ENCODE assay signal across 8 cellular contexts in the genomic region with DNA sequence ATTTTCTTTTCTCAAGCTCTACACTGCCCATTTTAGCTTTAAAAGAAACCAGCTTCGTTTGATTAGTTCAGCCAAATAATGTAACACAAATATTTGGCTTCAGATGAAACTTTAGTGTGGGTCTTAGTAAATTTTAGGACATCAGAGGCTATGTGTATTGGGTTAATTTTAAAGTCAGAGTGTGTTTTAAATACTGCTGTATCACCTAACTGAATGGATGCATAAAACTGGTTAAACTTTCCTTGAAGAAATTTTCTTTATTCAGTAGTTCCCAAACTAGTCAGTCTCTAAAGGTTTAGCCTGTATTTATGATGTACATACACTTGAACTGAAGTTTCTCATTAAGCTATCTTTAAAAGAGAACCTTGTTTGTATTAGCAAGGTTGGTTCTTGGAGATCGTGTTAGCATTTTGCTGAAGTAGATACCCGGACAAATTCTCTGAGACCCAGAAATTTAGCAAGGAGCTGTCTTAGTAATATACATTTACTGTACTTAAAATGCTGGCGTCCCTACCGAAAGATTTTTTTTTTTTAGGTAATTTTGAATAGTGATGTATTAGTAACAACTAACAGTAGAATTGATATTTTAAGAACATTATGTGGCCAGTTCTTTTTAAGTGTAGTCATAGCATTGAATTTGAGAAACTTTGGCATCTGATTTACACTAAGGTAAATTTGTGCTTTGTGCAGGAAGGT. TPM values are rescaled to one million over a fixed set of nuclear protein-coding genes. Genes with fewer than 3 reads are reported as not detected.
A peak's percentile ranks its signal among the peaks of the same experiment; 100 is the strongest.
DNase-seq lines count a peak whose midpoint lies in the region; ATAC-seq and TF ChIP-seq lines count a peak whose summit lies in the region.

No MANE protein-coding gene starts in this region.

- H3K4me3 ChIP-seq in BJ (ENCODE audit: low read depth, low read length), result peak overlapping the region; percentile 86
- H3K4me3 ChIP-seq in MG63, result peak overlapping the region; percentile 77
- H3K4me3 ChIP-seq in choroid plexus epithelial cell (ENCODE audit: low read depth, low read length), result peak overlapping the region; percentile 68

- peaks cover 47 to 61% of the 10 kb centered on the region in 2 donors for H3K4me1 Mint-ChIP-seq in natural killer cell

- CTCF ChIA-PET in BJ (lab: Yijun Ruan, JAX), result interaction anchor here (0.7 to 1.8 kb wide), 4 partner anchors 10 to 797 kb away, joined by 3 to 6 read pairs (median 4); no protein-coding TSS in a partner anchor

- no peak for ATAC-seq in natural killer cell

- H3K9me3 ChIP-seq in MG63, result no peaks in the 10 kb centered on the region

- intact Hi-C loops in natural killer cell (cut with micrococcal nuclease), result loop anchor here (5.0 kb wide), 3 partner anchors 852 to 1397 kb away; partner anchors contain the start of genes ATR and U2SURP

- no peaks in the 10 kb centered on the region for H3K36me3 Mint-ChIP-seq in natural killer cell

- POLR2A ChIA-PET in BJ (lab: Charles Lee), result no interaction called here

- H3K27me3 ChIP-seq in BJ (ENCODE audit: control insufficient read depth, insufficient read depth, low read length) (no peaks in the 10 kb centered on the region), MG63 (no peaks in the 10 kb centered on the region)

- H3K27ac Mint-ChIP-seq in natural killer cell, result peak overlapping the region; percentile 82 to 94

- no peaks in the 10 kb centered on the region for H3K27me3 Mint-ChIP-seq in natural killer cell (ENCODE audit: low read depth in 2 of 2)

- peak overlapping the region; percentile 89 for H3K4me3 Mint-ChIP-seq in natural killer cell

- H3K36me3 ChIP-seq in BJ (ENCODE audit: control insufficient read depth, insufficient read depth, low read length) (no peaks in the 10 kb centered on the region), MG63 (no peaks in the 10 kb centered on the region)

- DNase-seq in BJ (ENCODE audit: low read depth) (no peak), MG63 (no peak), choroid plexus epithelial cell (ENCODE audit: low read depth) (no peak), natural killer cell (no peak), NCI-H1694 treated with DMSO at 0.1 percent for 48 hours (lab: John Stamatoyannopoulos, UW) (no peak), A172 (ENCODE audit: low spot score) (no peak), occipital lobe (lab: John Stamatoyannopoulos, UW) (no peak), DMS114 treated with DMSO at 0.1 percent for 48 hours (lab: John Stamatoyannopoulos, UW; ENCODE audit: unreplicated experiment) (no peak)

- H3K9me3 Mint-ChIP-seq in natural killer cell, result no peaks in the 10 kb centered on the region

- no peak for TF ChIP-seq CTCF in BJ (IDR thresholded peaks at IDR 0.05; ENCODE audit: insufficient read depth, low read depth, low read length)
- TF ChIP-seq CTCF in choroid plexus epithelial cell (conservative IDR thresholded peaks at IDR 0.05; ENCODE audit: low read depth, low read length), result no peak
- TF ChIP-seq CTCF in natural killer cell (IDR thresholded peaks at IDR 0.05), result no peak

RNA-seq across cellular contexts. Expression of gene DIPK2A, which starts 2.7 kb away (rescaled TPM):
- 11.6 and 12.6 TPM in 2 replicates for polyA plus RNA-seq in BJ (2011; rRNA removed)
- polyA minus RNA-seq in BJ (2011; rRNA and poly(A)+ RNA removed), result 7.5 and 10.1 TPM in 2 replicates
- total RNA-seq in MG63 (2014; rRNA removed; shearing (Covaris generic); ENCODE audit: low replicate concordance), result 14.0 and 24.4 TPM in 2 replicates
- total RNA-seq in natural killer cell, result 10 to 100 TPM; 18.7 to 39.6 (median 28.2) TPM
- total RNA-seq in A172 (2014; rRNA removed; shearing (Covaris generic)), result 18.3 and 22.2 TPM in 2 replicates
- 137 TPM for total RNA-seq in occipital lobe
